16 cellular contexts compared by ENCODE assay signal in genomic region chr19:19262190-19263057, GRCh38. TPM values are rescaled to one million over a fixed set of nuclear protein-coding genes. Genes with fewer than 3 reads are reported as not detected.
DNase-seq lines count a peak whose midpoint lies in the region; ATAC-seq, FAIRE-seq and TF ChIP-seq lines count a peak whose summit lies in the region.
"Had no signal": no experiment of that assay in that cellular context is flagged by ENCODE, and none has a peak within 500 bp of the region (broad histone marks: within the 10 kb centered on the region; RNA-seq: fewer than 3 reads in every experiment).

No MANE protein-coding gene starts in this region.

- peak overlapping the region in 10 of 11 experiments; percentile 26 to 97 (median 88); a peak in 16 of 22 replicates for H3K4me2 ChIP-seq in BLaER1 treated with 17β-estradiol and CSF1 and Interleukin-3, amounts not matched to agents 10 nM and 100 nM

- peaks cover 0 to 21% (median 14%) of the 10 kb centered on the region in 11 experiments; a peak in 19 of 22 replicates for H3K9me3 ChIP-seq in BLaER1 treated with 17β-estradiol and CSF1 and Interleukin-3, amounts not matched to agents 10 nM and 100 nM (replicated peaks in 1 of 11)
- peaks cover 0 to 3% of the 10 kb centered on the region in 2 donors for H3K9me3 ChIP-seq in kidney (ENCODE audit: control insufficient read depth in 1 of 2, low read length in 2 of 2)

- no peaks in the 10 kb centered on the region for H3K9me3 Mint-ChIP-seq in mesothelial cell of epicardium
- H3K9me3 Mint-ChIP-seq: activated naive CD8-positive, alpha-beta T cell treated with anti-CD3 and anti-CD28 coated beads, Interleukin-2, amount 50 U/mL, for 24 hours had no signal

- H3K9ac ChIP-seq in BLaER1 treated with 17β-estradiol and CSF1 and Interleukin-3, amounts not matched to agents 10 nM and 100 nM = peak overlapping the region in 4 of 11 experiments; percentile 8 to 78 (median 47); a peak in 4 of 22 replicates
- no peak overlapping the region for H3K9ac ChIP-seq in kidney (ENCODE audit: low read length in 2 of 2)

- H3K36me3 Mint-ChIP-seq in mesothelial cell of epicardium = peaks cover 9% of the 10 kb centered on the region

- intact Hi-C loops in kidney (cut with DNase I) = no loop called here

- peaks cover 7% of the 10 kb centered on the region for H3K4me1 Mint-ChIP-seq in mesothelial cell of epicardium
- H3K4me1 Mint-ChIP-seq: activated naive CD8-positive, alpha-beta T cell treated with anti-CD3 and anti-CD28 coated beads, Interleukin-2, amount 50 U/mL, for 24 hours had no signal

- H3K4me3 ChIP-seq in BLaER1 treated with 17β-estradiol and CSF1 and Interleukin-3, amounts not matched to agents 10 nM and 100 nM = peak overlapping the region in 5 of 10 experiments; percentile 40 to 63 (median 49); a peak in 6 of 20 replicates
- H3K4me3 ChIP-seq in H7 (ENCODE audit: insufficient read depth, low read depth, low read length) (peak overlapping the region; percentile 63), kidney (ENCODE audit: low read length in 2 of 2) (no peak overlapping the region)

- peaks cover 20 to 48% (median 41%) of the 10 kb centered on the region in 11 experiments for H3K27me3 ChIP-seq in BLaER1 treated with 17β-estradiol and CSF1 and Interleukin-3, amounts not matched to agents 10 nM and 100 nM
- H3K27me3 ChIP-seq in H7 (ENCODE audit: control insufficient read depth, insufficient read depth, low read length) = peaks cover 30% of the 10 kb centered on the region

- peak overlapping the region in 3 of 11 experiments; percentile 25 to 87 (median 25); a peak in 3 of 22 replicates for H3K27ac ChIP-seq in BLaER1 treated with 17β-estradiol and CSF1 and Interleukin-3, amounts not matched to agents 10 nM and 100 nM
- H3K27ac ChIP-seq in cingulate gyrus (ENCODE audit: low read depth, low read length) = peak overlapping the region; percentile 29
- no peak overlapping the region for H3K27ac ChIP-seq in kidney (ENCODE audit: low read depth in 2 of 2, low read length in 2 of 2)

- no peaks in the 10 kb centered on the region for H3K36me3 ChIP-seq in BLaER1 treated with 17β-estradiol and CSF1 and Interleukin-3, amounts not matched to agents 10 nM and 100 nM
- H3K36me3 ChIP-seq in H7 (replicated peaks; ENCODE audit: control insufficient read depth, insufficient read depth, low read length) (no peaks in the 10 kb centered on the region), kidney (ENCODE audit: control insufficient read depth in 1 of 2, insufficient read depth in 2 of 2, low read length in 2 of 2) (no peaks in the 10 kb centered on the region)

- no peaks in the 10 kb centered on the region for H4K20me1 ChIP-seq in BLaER1 treated with 17β-estradiol and CSF1 and Interleukin-3, amounts not matched to agents 10 nM and 100 nM

- ATAC-seq in GM21515 (IDR thresholded peaks at IDR 0.05; ENCODE audit: unreplicated experiment) = no peak
- no peak for ATAC-seq in GM19023 (IDR thresholded peaks at IDR 0.05; ENCODE audit: unreplicated experiment)
- ATAC-seq: activated naive CD8-positive, alpha-beta T cell treated with anti-CD3 and anti-CD28 coated beads, Interleukin-2, amount 50 U/mL, for 24 hours had no signal

- H3K4me1 ChIP-seq in BLaER1 treated with 17β-estradiol and CSF1 and Interleukin-3, amounts not matched to agents 10 nM and 100 nM = peaks cover 0 to 30% (median 18%) of the 10 kb centered on the region in 10 experiments; a peak in 19 of 20 replicates
- H3K4me1 ChIP-seq in kidney (ENCODE audit: control insufficient read depth in 1 of 2, insufficient read depth in 1 of 2, low read depth in 1 of 2, low read length in 2 of 2) = no peaks in the 10 kb centered on the region

- no peak for TF ChIP-seq CTCF in mesothelial cell of epicardium (IDR thresholded peaks at IDR 0.05; ENCODE audit: unreplicated experiment)
- no peak for TF ChIP-seq CTCF in kidney (IDR thresholded peaks at IDR 0.05; ENCODE audit: borderline replicate concordance, extremely low read depth, insufficient read depth)

- DNase-seq in H7 (peak; percentile 94), mesothelial cell of epicardium (ENCODE audit: low spot score in 2 of 2, unreplicated experiment in 2 of 2) (no peak), kidney (no peak), NCI-H2081 (lab: John Stamatoyannopoulos, UW) (no peak)
- DNase-seq: activated naive CD8-positive, alpha-beta T cell treated with anti-CD3 and anti-CD28 coated beads, Interleukin-2, amount 50 U/mL, for 24 hours; NCI-H1048; stimulated activated CD4-positive, alpha-beta T cell treated with anti-CD3 and anti-CD28 coated beads, Interleukin-4, amount 100 ng/mL, for 4 hours had no signal

- FAIRE-seq in kidney (lab: Jason Lieb, UNC) = no peak
- FAIRE-seq: TTC549 had no signal

- H3K4me3 Mint-ChIP-seq in mesothelial cell of epicardium = peak overlapping the region; percentile 66
- H3K4me3 Mint-ChIP-seq: activated naive CD8-positive, alpha-beta T cell treated with anti-CD3 and anti-CD28 coated beads, Interleukin-2, amount 50 U/mL, for 24 hours had no signal

- H3K27ac Mint-ChIP-seq in mesothelial cell of epicardium = no peak overlapping the region
- H3K27ac Mint-ChIP-seq: activated naive CD8-positive, alpha-beta T cell treated with anti-CD3 and anti-CD28 coated beads, Interleukin-2, amount 50 U/mL, for 24 hours had no signal

- H3K27me3 Mint-ChIP-seq in mesothelial cell of epicardium (ENCODE audit: low read depth) = peaks cover 59% of the 10 kb centered on the region

RNA-seq across cellular contexts. Expression of gene TM6SF2, which starts 10.7 kb away (rescaled TPM):
- total RNA-seq in H7 (2014; rRNA removed; shearing (Covaris generic)) = 0.52 and 1.4 TPM in 2 replicates
- total RNA-seq in mesothelial cell of epicardium (3.5 to 5.7 TPM (median 4.0 TPM) in 3 replicates), kidney (1.5 TPM)
- polyA plus RNA-seq in kidney (ENCODE audit: insufficient read depth, low read depth, low replicate concordance) = 10.1 TPM
- total RNA-seq: glomerular endothelial cell had no signal

RNA-seq across cellular contexts. Expression of gene NCAN, which starts 50.7 kb away (rescaled TPM):
- total RNA-seq in H7 (2014; rRNA removed; shearing (Covaris generic)) = 0.81 and 1.7 TPM in 2 replicates
- total RNA-seq in mesothelial cell of epicardium (0.02 to 0.29 TPM (median 0.07 TPM) in 3 replicates), kidney (0.13 TPM)
- not detected for polyA plus RNA-seq in kidney (ENCODE audit: insufficient read depth, low read depth, low replicate concordance)
- total RNA-seq: glomerular endothelial cell, mesenteric fat pad, renal cortical epithelial cell had no signal
- polyA plus RNA-seq: BJ had no signal

RNA-seq across cellular contexts. Expression of gene SUGP1, which starts 57.9 kb away (rescaled TPM):
- total RNA-seq in H7 (2014; rRNA removed; shearing (Covaris generic)) = 43.7 and 44.4 TPM in 2 replicates
- 70.2 to 77.2 TPM (median 74.9 TPM) in 3 replicates for total RNA-seq in mesothelial cell of epicardium
- 53.1 TPM for total RNA-seq in kidney
- 34.7 TPM for polyA plus RNA-seq in kidney (ENCODE audit: insufficient read depth, low read depth, low replicate concordance)

RNA-seq across cellular contexts. Expression of gene MAU2, which starts 58.2 kb away (rescaled TPM):
- total RNA-seq in H7 (2014; rRNA removed; shearing (Covaris generic)) = 39.9 and 43.3 TPM in 2 replicates
- total RNA-seq in mesothelial cell of epicardium = 93.0 to 107 TPM (median 94.7 TPM) in 3 replicates
- 69.8 TPM for total RNA-seq in kidney
- 12.3 TPM for polyA plus RNA-seq in kidney (ENCODE audit: insufficient read depth, low read depth, low replicate concordance)

RNA-seq across cellular contexts. Expression of gene NR2C2AP, which starts 59.2 kb away (rescaled TPM):
- 25.8 and 31.4 TPM in 2 replicates for total RNA-seq in H7 (2014; rRNA removed; shearing (Covaris generic))
- total RNA-seq in mesothelial cell of epicardium = 9.4 to 11.8 TPM (median 10.1 TPM) in 3 replicates
- 15.5 TPM for total RNA-seq in kidney
- polyA plus RNA-seq in kidney (ENCODE audit: insufficient read depth, low read depth, low replicate concordance) = 13.5 TPM
